19 cellular contexts compared by ENCODE assay signal in genomic region chr11:62810748-62811147, GRCh38. TPM values are rescaled to one million over a fixed set of nuclear protein-coding genes. Genes with fewer than 3 reads are reported as not detected.
DNase-seq lines count a peak whose midpoint lies in the region; ATAC-seq and TF ChIP-seq lines count a peak whose summit lies in the region.
"Had no signal": no experiment of that assay in that cellular context is flagged by ENCODE, and none has a peak within 500 bp of the region (broad histone marks: within the 10 kb centered on the region; RNA-seq: fewer than 3 reads in every experiment).

No MANE protein-coding gene starts in this region.

- POLR2A ChIA-PET in activated CD8-positive, alpha-beta T cell treated with anti-CD3 and anti-CD28 coated beads, Interleukin-2, amount 10 ng/mL, durations not matched to agents 7 days and 5 days (lab: Charles Lee): interaction anchor here (1.0 kb wide), 1 partner anchor 20 kb away, joined by 3 read pairs; no protein-coding TSS in a partner anchor
- POLR2A ChIA-PET in activated CD8-positive, alpha-beta T cell treated with anti-CD3 and anti-CD28 coated beads for 36 hours (lab: Charles Lee): interaction anchor here (1.2 to 3.2 kb wide), 2 partner anchors 17 to 30 kb away, joined by 3 to 11 read pairs; no protein-coding TSS in a partner anchor
- POLR2A ChIA-PET in CD8-positive, alpha-beta T cell (lab: Charles Lee): no interaction called here
- POLR2A ChIA-PET in activated B cell treated with CpG ODN at 0.5 μM for 24 hours (lab: Charles Lee): interaction anchor here (0.5 to 3.3 kb wide), 2 partner anchors 21 to 54 kb away, joined by 3 to 16 read pairs; partner anchors contain the start of gene STX5

- no peaks in the 10 kb centered on the region for H3K36me3 ChIP-seq in CD8-positive, alpha-beta T cell (ENCODE audit: insufficient read depth, low read length)

- intact Hi-C loops in activated CD8-positive, alpha-beta T cell treated with anti-CD3 and anti-CD28 coated beads for 36 hours (cut with micrococcal nuclease): no loop called here
- intact Hi-C loops in CD8-positive, alpha-beta T cell (cut with DNase I, micrococcal nuclease): no loop called here
- intact Hi-C loops in activated B cell treated with CpG ODN at 0.5 μM for 24 hours (cut with micrococcal nuclease): no loop called here
- intact Hi-C loops in left colon (cut with DNase I, micrococcal nuclease): no loop called here

- no peak overlapping the region for H3K27ac ChIP-seq in CD8-positive, alpha-beta T cell (ENCODE audit: low read depth, low read length)

- H3K4me3 Mint-ChIP-seq in activated CD8-positive, alpha-beta T cell treated with anti-CD3 and anti-CD28 coated beads, Interleukin-2, amount 10 ng/mL, durations not matched to agents 7 days and 5 days: no peak overlapping the region
- H3K4me3 Mint-ChIP-seq in activated CD8-positive, alpha-beta T cell treated with anti-CD3 and anti-CD28 coated beads for 36 hours: no peak overlapping the region
- H3K4me3 Mint-ChIP-seq in CD8-positive, alpha-beta T cell: no peak overlapping the region
- H3K4me3 Mint-ChIP-seq in activated B cell treated with CpG ODN at 0.5 μM for 24 hours: no peak overlapping the region
- H3K4me3 Mint-ChIP-seq in nephron progenitor cell: no peak overlapping the region
- H3K4me3 Mint-ChIP-seq: CD4-positive, alpha-beta T cell had no signal

- H3K9me3 Mint-ChIP-seq in activated CD8-positive, alpha-beta T cell treated with anti-CD3 and anti-CD28 coated beads, Interleukin-2, amount 10 ng/mL, durations not matched to agents 7 days and 5 days (ENCODE audit: insufficient read depth): no peaks in the 10 kb centered on the region
- no peaks in the 10 kb centered on the region for H3K9me3 Mint-ChIP-seq in activated CD8-positive, alpha-beta T cell treated with anti-CD3 and anti-CD28 coated beads for 36 hours
- H3K9me3 Mint-ChIP-seq in CD8-positive, alpha-beta T cell: no peaks in the 10 kb centered on the region
- no peaks in the 10 kb centered on the region for H3K9me3 Mint-ChIP-seq in activated B cell treated with CpG ODN at 0.5 μM for 24 hours
- H3K9me3 Mint-ChIP-seq in nephron progenitor cell: no peaks in the 10 kb centered on the region
- H3K9me3 Mint-ChIP-seq: CD4-positive, alpha-beta T cell had no signal

- peaks cover 11% of the 10 kb centered on the region for H3K36me3 Mint-ChIP-seq in activated CD8-positive, alpha-beta T cell treated with anti-CD3 and anti-CD28 coated beads, Interleukin-2, amount 10 ng/mL, durations not matched to agents 7 days and 5 days (ENCODE audit: low read depth)
- no peaks in the 10 kb centered on the region for H3K36me3 Mint-ChIP-seq in activated CD8-positive, alpha-beta T cell treated with anti-CD3 and anti-CD28 coated beads for 36 hours (ENCODE audit: low read depth)
- peaks cover 14% of the 10 kb centered on the region for H3K36me3 Mint-ChIP-seq in CD8-positive, alpha-beta T cell
- H3K36me3 Mint-ChIP-seq in activated B cell treated with CpG ODN at 0.5 μM for 24 hours (ENCODE audit: low read depth): peaks cover 20% of the 10 kb centered on the region
- H3K36me3 Mint-ChIP-seq in nephron progenitor cell (ENCODE audit: low read depth): peaks cover 10% of the 10 kb centered on the region

- H3K27ac Mint-ChIP-seq in activated CD8-positive, alpha-beta T cell treated with anti-CD3 and anti-CD28 coated beads, Interleukin-2, amount 10 ng/mL, durations not matched to agents 7 days and 5 days: peak overlapping the region; percentile 58
- H3K27ac Mint-ChIP-seq in activated CD8-positive, alpha-beta T cell treated with anti-CD3 and anti-CD28 coated beads for 36 hours: no peak overlapping the region
- peak overlapping the region; percentile 6 for H3K27ac Mint-ChIP-seq in CD8-positive, alpha-beta T cell
- H3K27ac Mint-ChIP-seq in activated B cell treated with CpG ODN at 0.5 μM for 24 hours: peak overlapping the region; percentile 26
- H3K27ac Mint-ChIP-seq in nephron progenitor cell: no peak overlapping the region
- H3K27ac Mint-ChIP-seq: CD4-positive, alpha-beta T cell had no signal

- no peak for ATAC-seq in activated CD8-positive, alpha-beta T cell treated with anti-CD3 and anti-CD28 coated beads, Interleukin-2, amount 10 ng/mL, durations not matched to agents 7 days and 5 days
- no peak for ATAC-seq in activated CD8-positive, alpha-beta T cell treated with anti-CD3 and anti-CD28 coated beads for 36 hours
- no peak for ATAC-seq in CD8-positive, alpha-beta T cell
- no peak for ATAC-seq in activated B cell treated with CpG ODN at 0.5 μM for 24 hours (ENCODE audit: low read depth)
- ATAC-seq in left colon: peak; percentile 59
- no peak for ATAC-seq in left lobe of liver
- no peak for ATAC-seq in HG03045 (IDR thresholded peaks at IDR 0.05; ENCODE audit: unreplicated experiment)

- no peak overlapping the region for H3K4me3 ChIP-seq in CD8-positive, alpha-beta T cell (ENCODE audit: low read depth, low read length)

- no peaks in the 10 kb centered on the region for H3K27me3 ChIP-seq in CD8-positive, alpha-beta T cell (ENCODE audit: insufficient read depth, low read length)

- no peaks in the 10 kb centered on the region for H3K9me3 ChIP-seq in CD8-positive, alpha-beta T cell (ENCODE audit: low read length)

- TF ChIP-seq CTCF in activated CD8-positive, alpha-beta T cell treated with anti-CD3 and anti-CD28 coated beads for 36 hours (IDR thresholded peaks at IDR 0.05): no peak
- no peak for TF ChIP-seq CTCF in CD8-positive, alpha-beta T cell (IDR thresholded peaks at IDR 0.05)
- TF ChIP-seq CTCF in activated B cell treated with CpG ODN at 0.5 μM for 24 hours (IDR thresholded peaks at IDR 0.05): no peak
- TF ChIP-seq CTCF in nephron progenitor cell (IDR thresholded peaks at IDR 0.05): no peak

- CTCF ChIA-PET in activated CD8-positive, alpha-beta T cell treated with anti-CD3 and anti-CD28 coated beads, Interleukin-2, amount 10 ng/mL, durations not matched to agents 7 days and 5 days (lab: Charles Lee): interaction anchor here (1.3 kb wide), 1 partner anchor 23 kb away, joined by 4 read pairs; the partner anchor contains the start of gene TMEM179B
- CTCF ChIA-PET in activated CD8-positive, alpha-beta T cell treated with anti-CD3 and anti-CD28 coated beads for 36 hours (lab: Charles Lee): interaction anchor here (1.0 kb wide), 1 partner anchor 24 kb away, joined by 3 read pairs; no protein-coding TSS in a partner anchor
- CTCF ChIA-PET in CD8-positive, alpha-beta T cell (lab: Charles Lee): no interaction called here
- CTCF ChIA-PET in activated B cell treated with CpG ODN at 0.5 μM for 24 hours (lab: Charles Lee): no interaction called here

- H3K4me1 Mint-ChIP-seq in activated CD8-positive, alpha-beta T cell treated with anti-CD3 and anti-CD28 coated beads, Interleukin-2, amount 10 ng/mL, durations not matched to agents 7 days and 5 days (ENCODE audit: low read depth): peaks cover 13% of the 10 kb centered on the region
- H3K4me1 Mint-ChIP-seq in activated CD8-positive, alpha-beta T cell treated with anti-CD3 and anti-CD28 coated beads for 36 hours (ENCODE audit: low read depth): peaks cover 9% of the 10 kb centered on the region
- peaks cover 7% of the 10 kb centered on the region for H3K4me1 Mint-ChIP-seq in CD8-positive, alpha-beta T cell (ENCODE audit: low read depth)
- H3K4me1 Mint-ChIP-seq in activated B cell treated with CpG ODN at 0.5 μM for 24 hours: peaks cover 10% of the 10 kb centered on the region
- H3K4me1 Mint-ChIP-seq in nephron progenitor cell: peaks cover 12% of the 10 kb centered on the region

- DNase-seq in activated CD8-positive, alpha-beta T cell treated with anti-CD3 and anti-CD28 coated beads, Interleukin-2, amount 10 ng/mL, durations not matched to agents 7 days and 5 days: no peak
- DNase-seq in activated CD8-positive, alpha-beta T cell treated with anti-CD3 and anti-CD28 coated beads for 36 hours: no peak
- no peak for DNase-seq in CD8-positive, alpha-beta T cell
- DNase-seq in activated B cell treated with CpG ODN at 0.5 μM for 24 hours (no peak), left colon (no peak), left lobe of liver (ENCODE audit: low spot score) (no peak), nephron progenitor cell (no peak)
- DNase-seq: Calu3; CD4-positive, alpha-beta T cell; EL; NCI-H1417 treated with DMSO at 0.1 percent for 48 hours; NCI-H187 treated with DMSO at 0.1 percent for 48 hours; NCI-H345; NCI-H524 treated with DMSO at 0.1 percent for 48 hours; RPMI8226; SHP77 treated with DMSO at 0.1 percent for 48 hours had no signal

- no peaks in the 10 kb centered on the region for H3K27me3 Mint-ChIP-seq in activated CD8-positive, alpha-beta T cell treated with anti-CD3 and anti-CD28 coated beads, Interleukin-2, amount 10 ng/mL, durations not matched to agents 7 days and 5 days (ENCODE audit: low read depth)
- no peaks in the 10 kb centered on the region for H3K27me3 Mint-ChIP-seq in activated CD8-positive, alpha-beta T cell treated with anti-CD3 and anti-CD28 coated beads for 36 hours
- H3K27me3 Mint-ChIP-seq in CD8-positive, alpha-beta T cell (ENCODE audit: low read depth): no peaks in the 10 kb centered on the region
- H3K27me3 Mint-ChIP-seq in activated B cell treated with CpG ODN at 0.5 μM for 24 hours (no peaks in the 10 kb centered on the region), nephron progenitor cell (ENCODE audit: low read depth, poor library complexity) (no peaks in the 10 kb centered on the region)
- H3K27me3 Mint-ChIP-seq: CD4-positive, alpha-beta T cell had no signal

- peaks cover 5% of the 10 kb centered on the region for H3K4me1 ChIP-seq in CD8-positive, alpha-beta T cell (ENCODE audit: insufficient read depth, low read length)

RNA-seq across cellular contexts. Expression of gene NXF1, which starts 5.5 kb away (rescaled TPM):
- 100 to 1,000 TPM; 110 to 111 TPM for total RNA-seq in activated CD8-positive, alpha-beta T cell treated with anti-CD3 and anti-CD28 coated beads, Interleukin-2, amount 10 ng/mL, durations not matched to agents 7 days and 5 days
- 10 to 100 TPM; 80.9 to 90.0 TPM for total RNA-seq in activated CD8-positive, alpha-beta T cell treated with anti-CD3 and anti-CD28 coated beads for 36 hours
- 100 to 1,000 TPM; 356 TPM for total RNA-seq in CD8-positive, alpha-beta T cell
- total RNA-seq in activated B cell treated with CpG ODN at 0.5 μM for 24 hours (89.1 and 91.6 TPM in 2 replicates), left colon (10 to 100 TPM; 50.4 to 51.0 TPM), left lobe of liver (42.8 TPM)

RNA-seq across cellular contexts. Expression of gene TMEM223, which starts 18.9 kb away (rescaled TPM):
- 10 to 100 TPM; 20.1 to 20.3 TPM for total RNA-seq in activated CD8-positive, alpha-beta T cell treated with anti-CD3 and anti-CD28 coated beads, Interleukin-2, amount 10 ng/mL, durations not matched to agents 7 days and 5 days
- 10 to 100 TPM; 12.3 to 12.7 TPM for total RNA-seq in activated CD8-positive, alpha-beta T cell treated with anti-CD3 and anti-CD28 coated beads for 36 hours
- total RNA-seq in CD8-positive, alpha-beta T cell: 1 to 10 TPM; 6.2 to 6.5 TPM
- 13.0 and 15.0 TPM in 2 replicates for total RNA-seq in activated B cell treated with CpG ODN at 0.5 μM for 24 hours
- total RNA-seq in left colon: 10 to 100 TPM; 18.5 to 22.6 TPM
- 7.6 TPM for total RNA-seq in left lobe of liver

RNA-seq across cellular contexts. Expression of gene STX5, which starts 21.1 kb away (rescaled TPM):
- total RNA-seq in activated CD8-positive, alpha-beta T cell treated with anti-CD3 and anti-CD28 coated beads, Interleukin-2, amount 10 ng/mL, durations not matched to agents 7 days and 5 days: 10 to 100 TPM; 30.4 to 32.7 TPM
- 10 to 100 TPM; 22.0 to 22.8 TPM for total RNA-seq in activated CD8-positive, alpha-beta T cell treated with anti-CD3 and anti-CD28 coated beads for 36 hours
- 100 to 1,000 TPM; 113 TPM for total RNA-seq in CD8-positive, alpha-beta T cell
- 58.4 and 71.5 TPM in 2 replicates for total RNA-seq in activated B cell treated with CpG ODN at 0.5 μM for 24 hours
- 10 to 100 TPM; 37.7 to 39.6 TPM for total RNA-seq in left colon
- total RNA-seq in left lobe of liver: 23.8 TPM

RNA-seq across cellular contexts. Expression of gene TEX54, which starts 21.9 kb away (rescaled TPM):
- not detected for total RNA-seq in activated CD8-positive, alpha-beta T cell treated with anti-CD3 and anti-CD28 coated beads, Interleukin-2, amount 10 ng/mL, durations not matched to agents 7 days and 5 days
- not detected for total RNA-seq in activated CD8-positive, alpha-beta T cell treated with anti-CD3 and anti-CD28 coated beads for 36 hours
- total RNA-seq in CD8-positive, alpha-beta T cell: not detected
- 0.55 TPM in 1 of 2 replicates, not detected in the other for total RNA-seq in activated B cell treated with CpG ODN at 0.5 μM for 24 hours
- total RNA-seq in left colon: not detected
- total RNA-seq in left lobe of liver: not detected
- total RNA-seq: Calu3, HepG2, MCF 10A had no signal

RNA-seq across cellular contexts. Expression of gene TMEM179B, which starts 23.5 kb away (rescaled TPM):
- 10 to 100 TPM; 37.3 to 40.8 TPM for total RNA-seq in activated CD8-positive, alpha-beta T cell treated with anti-CD3 and anti-CD28 coated beads, Interleukin-2, amount 10 ng/mL, durations not matched to agents 7 days and 5 days
- total RNA-seq in activated CD8-positive, alpha-beta T cell treated with anti-CD3 and anti-CD28 coated beads for 36 hours: 10 to 100 TPM; 18.6 to 19.5 TPM
- 10 to 100 TPM; 27.5 to 28.4 TPM for total RNA-seq in CD8-positive, alpha-beta T cell
- total RNA-seq in activated B cell treated with CpG ODN at 0.5 μM for 24 hours: 34.9 and 47.7 TPM in 2 replicates
- 10 to 100 TPM; 50.9 to 58.2 TPM for total RNA-seq in left colon
- total RNA-seq in left lobe of liver: 27.5 TPM

Comparison
In these comparisons a context has a peak if more than half of its experiments do, and no peak if none do; other contexts are left out.
1. H3K27ac Mint-ChIP-seq: peak in activated CD8-positive, alpha-beta T cell treated with anti-CD3 and anti-CD28 coated beads, Interleukin-2, amount 10 ng/mL, durations not matched to agents 7 days and 5 days (single experiment), CD8-positive, alpha-beta T cell (single experiment) and activated B cell treated with CpG ODN at 0.5 μM for 24 hours (single experiment); none in activated CD8-positive, alpha-beta T cell treated with anti-CD3 and anti-CD28 coated beads for 36 hours (single experiment) and nephron progenitor cell (single experiment).
2. CTCF ChIA-PET loops: an anchor here in activated CD8-positive, alpha-beta T cell treated with anti-CD3 and anti-CD28 coated beads, Interleukin-2, amount 10 ng/mL, durations not matched to agents 7 days and 5 days (1.3 kb wide) and activated CD8-positive, alpha-beta T cell treated with anti-CD3 and anti-CD28 coated beads for 36 hours (1.0 kb wide); none called in CD8-positive, alpha-beta T cell and activated B cell treated with CpG ODN at 0.5 μM for 24 hours.